In genomic region chr9:100459963-100460362, GRCh38 we compare ENCODE assay signal across 18 cellular contexts. TPM values are rescaled to one million over a fixed set of nuclear protein-coding genes. Genes with fewer than 3 reads are reported as not detected.
DNase-seq lines count a peak whose midpoint lies in the region; ATAC-seq, FAIRE-seq and TF ChIP-seq lines count a peak whose summit lies in the region.
"Had no signal": no experiment of that assay in that cellular context is flagged by ENCODE, and none has a peak within 500 bp of the region (broad histone marks: within the 10 kb centered on the region; RNA-seq: fewer than 3 reads in every experiment).

No MANE protein-coding gene starts in this region.

- no peaks in the 10 kb centered on the region for H3F3A ChIP-seq in GM23338 (replicated peaks; ENCODE audit: low read depth)

- 0% methylated on average over 2 of the region's 2 CpGs for WGBS in K562 (ENCODE audit: insufficient coverage, low coverage, missing lambda C conversion rate)

- H3K27me3 Mint-ChIP-seq in GM23338 (ENCODE audit: insufficient read depth, low read depth, poor library complexity), result peaks cover 3% of the 10 kb centered on the region
- H3K27me3 Mint-ChIP-seq in activated CD4-positive, alpha-beta memory T cell treated with anti-CD3 and anti-CD28 coated beads for 36 hours, result no peaks in the 10 kb centered on the region
- H3K27me3 Mint-ChIP-seq: CD4-positive, alpha-beta memory T cell had no signal

- CTCF ChIA-PET in K562 (lab: Yijun Ruan, JAX; ENCODE audit: low intra/inter-chr PET ratio), result no interaction called here
- CTCF ChIA-PET in activated CD4-positive, alpha-beta memory T cell treated with anti-CD3 and anti-CD28 coated beads for 36 hours (lab: Charles Lee), result interaction anchor here (1.3 kb wide), 1 partner anchor 22 kb away, joined by 5 read pairs; no protein-coding TSS in a partner anchor

- H2AFZ ChIP-seq in GM23338 (no peak overlapping the region), K562 (ENCODE audit: low read depth, low read length) (no peak overlapping the region)
- H2AFZ ChIP-seq: GM23248 had no signal

- FAIRE-seq in K562 (lab: Jason Lieb, UNC), result no peak
- FAIRE-seq: GM12878, GM19239 had no signal

- no peaks in the 10 kb centered on the region for H3K9me2 ChIP-seq in GM23338 (ENCODE audit: insufficient read depth)

- H3K4me3 ChIP-seq in GM23338, result no peak overlapping the region
- no peak overlapping the region for H3K4me3 ChIP-seq in K562
- H3K4me3 ChIP-seq: GM12878, GM23248 had no signal

- H4K20me1 ChIP-seq in GM23338 (replicated peaks; ENCODE audit: insufficient read depth), result no peaks in the 10 kb centered on the region
- no peaks in the 10 kb centered on the region; the same call in 1 of the 2 replicates for H4K20me1 ChIP-seq in K562 (replicated peaks; ENCODE audit: control insufficient read depth, insufficient read depth, low read length)

- peaks cover 14% of the 10 kb centered on the region for H3K4me1 Mint-ChIP-seq in GM23338
- H3K4me1 Mint-ChIP-seq in activated CD4-positive, alpha-beta memory T cell treated with anti-CD3 and anti-CD28 coated beads for 36 hours (ENCODE audit: low read depth), result no peaks in the 10 kb centered on the region

- no peak for TF ChIP-seq POLR2A in K562 (conservative IDR thresholded peaks at IDR 0.05)

- H3K9me3 ChIP-seq in K562 (replicated peaks; ENCODE audit: control insufficient read depth, insufficient read depth, low read depth, low read length), result no peaks in the 10 kb centered on the region

- no peak overlapping the region for H3K9ac ChIP-seq in K562 (ENCODE audit: insufficient read depth in 1 of 2, low read depth in 2 of 2, low read length in 2 of 2)
- H3K9ac ChIP-seq: GM23248 had no signal

- ATAC-seq in GM23338 (0 out of 3 replicates have a peak, but pooled peaks have one; percentile 26), K562 (no peak), HG03039 (IDR thresholded peaks at IDR 0.05; ENCODE audit: unreplicated experiment) (no peak)
- ATAC-seq: GM12878, HCT116 had no signal

- no peak for TF ChIP-seq RAD21 in K562 (CRISPR knock-in tag; conservative IDR thresholded peaks at IDR 0.05 in 1 of 2, IDR thresholded peaks at IDR 0.05 in 1 of 2)

- DNase-seq in EH (ENCODE audit: low read depth), result peak; percentile 6
- DNase-seq in GM23338 (ENCODE audit: low spot score), result no peak
- peak; percentile 27 for DNase-seq in MV-4-11 (lab: John Stamatoyannopoulos, UW)
- no peak for DNase-seq in K562 (ENCODE audit: extremely low read depth in 1 of 4, low spot score in 3 of 4)
- DNase-seq in activated CD4-positive, alpha-beta memory T cell treated with anti-CD3 and anti-CD28 coated beads for 36 hours, result no peak
- DNase-seq: C1 segment of cervical spinal cord; Calu3; CD4-positive, alpha-beta memory T cell; COR-L47; DND-41; EL; GDM1; GM23248; H9 had no signal

- H3K79me2 ChIP-seq in GM23338 (replicated peaks; ENCODE audit: insufficient read depth) (no peaks in the 10 kb centered on the region), K562 (ENCODE audit: control insufficient read depth, insufficient read depth, low read length) (no peaks in the 10 kb centered on the region)

- in situ Hi-C loops in K562 (cut with MboI), result no loop called here

- no peak for TF ChIP-seq EP300 in K562 (IDR thresholded peaks at IDR 0.05; ENCODE audit: low read length)

- TF ChIP-seq CTCF in GM23338 (conservative IDR thresholded peaks at IDR 0.05; ENCODE audit: low read depth in 2 of 2), result no peak
- TF ChIP-seq CTCF in K562 (IDR thresholded peaks at IDR 0.05 in 2 of 3, conservative IDR thresholded peaks at IDR 0.05 in 1 of 3; ENCODE audit: insufficient read depth in 2 of 3, low read depth in 1 of 3, low read length in 3 of 3), result no peak

- H3K4me2 ChIP-seq in GM23338, result no peak overlapping the region
- no peak overlapping the region for H3K4me2 ChIP-seq in K562 (ENCODE audit: insufficient read depth, low read length)

- H3K4me1 ChIP-seq in GM23338 (ENCODE audit: insufficient read depth), result peaks cover 6% of the 10 kb centered on the region; the same call in 1 of the 2 replicates
- no peaks in the 10 kb centered on the region for H3K4me1 ChIP-seq in K562 (replicated peaks in 1 of 2; ENCODE audit: control insufficient read depth in 2 of 2, insufficient read depth in 2 of 2, low read length in 2 of 2)

- no peaks in the 10 kb centered on the region for H3K36me3 Mint-ChIP-seq in GM23338 (ENCODE audit: low read depth)
- H3K36me3 Mint-ChIP-seq in activated CD4-positive, alpha-beta memory T cell treated with anti-CD3 and anti-CD28 coated beads for 36 hours, result no peaks in the 10 kb centered on the region

- no peaks in the 10 kb centered on the region for H3K9me3 Mint-ChIP-seq in GM23338
- no peaks in the 10 kb centered on the region for H3K9me3 Mint-ChIP-seq in activated CD4-positive, alpha-beta memory T cell treated with anti-CD3 and anti-CD28 coated beads for 36 hours
- H3K9me3 Mint-ChIP-seq: CD4-positive, alpha-beta memory T cell; H9 had no signal

- no peak overlapping the region for H3K27ac Mint-ChIP-seq in GM23338
- H3K27ac Mint-ChIP-seq in activated CD4-positive, alpha-beta memory T cell treated with anti-CD3 and anti-CD28 coated beads for 36 hours, result no peak overlapping the region
- H3K27ac Mint-ChIP-seq: CD4-positive, alpha-beta memory T cell; H9 had no signal

- POLR2A ChIA-PET in K562 (lab: Yijun Ruan, JAX), result interaction anchor here (0.5 kb wide), 1 partner anchor 46 kb away, joined by 4 read pairs; no protein-coding TSS in a partner anchor
- POLR2A ChIA-PET in activated CD4-positive, alpha-beta memory T cell treated with anti-CD3 and anti-CD28 coated beads for 36 hours (lab: Charles Lee), result no interaction called here

- H3K4me3 Mint-ChIP-seq in GM23338, result no peak overlapping the region
- H3K4me3 Mint-ChIP-seq in activated CD4-positive, alpha-beta memory T cell treated with anti-CD3 and anti-CD28 coated beads for 36 hours, result no peak overlapping the region
- H3K4me3 Mint-ChIP-seq: CD4-positive, alpha-beta memory T cell; H9 had no signal

- H3K9me1 ChIP-seq in K562 (ENCODE audit: control insufficient read depth, insufficient read depth, low read length), result no peaks in the 10 kb centered on the region

- no TSS peak for BruUV-seq in K562 (replicated peaks; lab: Mats Ljungman, UMichigan)

- H3K27me3 ChIP-seq in GM23338 (ENCODE audit: insufficient read depth) (no peaks in the 10 kb centered on the region), K562 (ENCODE audit: control insufficient read depth in 2 of 2, insufficient read depth in 2 of 2, low read length in 2 of 2) (peaks cover 6 to 15% of the 10 kb centered on the region in 2 experiments; a peak in 4 of 5 replicates)

- H3K27ac ChIP-seq in GM23338 (ENCODE audit: low read depth), result no peak overlapping the region
- H3K27ac ChIP-seq in K562 (ENCODE audit: extremely low read depth, low read depth, low read length), result no peak overlapping the region
- H3K27ac ChIP-seq: GM23248 had no signal

- intact Hi-C loops in K562 (cut with micrococcal nuclease), result no loop called here
- intact Hi-C loops in activated CD4-positive, alpha-beta memory T cell treated with anti-CD3 and anti-CD28 coated beads for 36 hours (cut with micrococcal nuclease), result no loop called here

- H3K36me3 ChIP-seq in GM23338 (ENCODE audit: insufficient read depth) (no peaks in the 10 kb centered on the region), K562 (ENCODE audit: control insufficient read depth, insufficient read depth, low read length) (no peaks in the 10 kb centered on the region)

RNA-seq across cellular contexts. Expression of gene TMEFF1, which starts 13.0 kb away (rescaled TPM):
- total RNA-seq in GM23338 (2014; rRNA removed; shearing (Covaris generic)), result 75.8 and 85.2 TPM in 2 replicates
- polyA plus RNA-seq in GM23338 (2016; fragmentation: Nextera tagmentation; extraction: Ambion mirVana), result 6.6 and 12.8 TPM in 2 replicates
- total RNA-seq in K562 (2011; cell fraction: chromatin; rRNA removed; ENCODE audit: low replicate concordance), result 0.19 and 0.32 TPM in 2 replicates
- not detected in 2 replicates for total RNA-seq in K562 (2011; cell fraction: nucleolus; rRNA removed)
- 0.37 TPM in 1 of 2 replicates, not detected in the other for total RNA-seq in K562 (2011; cell fraction: nucleoplasm; rRNA removed)
- 0.49 and 0.59 TPM in 2 replicates for total RNA-seq in K562 (2014; rRNA removed)
- total RNA-seq in K562 (2014; rRNA removed; fragmentation: Illumina TruSeq; extraction: Trizol), result 0.11 TPM in 1 of 2 replicates, not detected in the other
- 0.07 TPM in 1 of 2 replicates, not detected in the other for total RNA-seq in K562 (2015; rRNA removed; fragmentation: Illumina TruSeq; extraction: Trizol)
- 0.83 and 1.1 TPM in 2 replicates for total RNA-seq in K562 (2021)
- polyA plus RNA-seq in K562 (2011; rRNA removed), result 0.04 and 0.08 TPM in 2 replicates
- 0.06 and 0.31 TPM in 2 replicates for polyA plus RNA-seq in K562 (2011; cell fraction: cytosol; rRNA removed)
- polyA plus RNA-seq in K562 (2011; cell fraction: nucleus; rRNA removed), result 0.06 and 0.28 TPM in 2 replicates
- polyA plus RNA-seq in K562 (2012), result 0.09 and 0.18 TPM in 2 replicates
- polyA plus RNA-seq in K562 (2014; fragmentation: Illumina TruSeq; extraction: Trizol), result 0.30 and 0.40 TPM in 2 replicates
- not detected for polyA plus RNA-seq in K562 (2014; fragmentation: Nextera tagmentation; extraction: Ambion mirVana)
- 0.11 and 0.28 TPM in 2 replicates for polyA plus RNA-seq in K562 (2014; rRNA removed)
- polyA minus RNA-seq in K562 (2011; rRNA and poly(A)+ RNA removed), result 0.18 TPM in 1 of 2 replicates, not detected in the other
- 0.48 and 1.0 TPM in 2 replicates for polyA minus RNA-seq in K562 (2011; cell fraction: cytosol; rRNA and poly(A)+ RNA removed)
- polyA minus RNA-seq in K562 (2011; cell fraction: nucleus; rRNA and poly(A)+ RNA removed), result 0.11 TPM in 1 of 2 replicates, not detected in the other
- total RNA-seq in activated CD4-positive, alpha-beta memory T cell treated with anti-CD3 and anti-CD28 coated beads for 36 hours, result under 1 TPM; 0.24 to 0.95 TPM
- total RNA-seq: CD4-positive, alpha-beta memory T cell had no signal
- polyA plus RNA-seq: CD4-positive, alpha-beta memory T cell had no signal

RNA-seq across cellular contexts. Expression of gene MSANTD3, which starts 33.0 kb away (rescaled TPM):
- total RNA-seq in GM23338 (2014; rRNA removed; shearing (Covaris generic)), result 30.6 and 34.5 TPM in 2 replicates
- polyA plus RNA-seq in GM23338 (2016; fragmentation: Nextera tagmentation; extraction: Ambion mirVana) (19.0 and 19.7 TPM in 2 replicates), K562 (2011; rRNA removed) (12.4 and 16.0 TPM in 2 replicates), K562 (2014; fragmentation: Illumina TruSeq; extraction: Trizol) (20.6 and 26.6 TPM in 2 replicates), K562 (2014; fragmentation: Nextera tagmentation; extraction: Ambion mirVana) (1 to 10 TPM; 9.4 to 9.6 TPM), K562 (2014; rRNA removed) (22.8 and 27.3 TPM in 2 replicates)
- 13.3 and 20.3 TPM in 2 replicates for total RNA-seq in K562 (2011; cell fraction: chromatin; rRNA removed; ENCODE audit: low replicate concordance)
- 6.3 and 7.0 TPM in 2 replicates for total RNA-seq in K562 (2011; cell fraction: nucleolus; rRNA removed)
- total RNA-seq in K562 (2011; cell fraction: nucleoplasm; rRNA removed), result 14.1 and 20.8 TPM in 2 replicates
- total RNA-seq in K562 (2014; rRNA removed) (25.8 and 28.7 TPM in 2 replicates), K562 (2014; rRNA removed; fragmentation: Illumina TruSeq; extraction: Trizol) (22.0 and 24.3 TPM in 2 replicates), K562 (2015; rRNA removed; fragmentation: Illumina TruSeq; extraction: Trizol) (24.0 and 24.6 TPM in 2 replicates), K562 (2021) (22.1 and 22.3 TPM in 2 replicates)
- 8.6 and 9.9 TPM in 2 replicates for polyA plus RNA-seq in K562 (2011; cell fraction: cytosol; rRNA removed)
- polyA plus RNA-seq in K562 (2011; cell fraction: nucleus; rRNA removed), result 8.3 and 8.9 TPM in 2 replicates
- 15.4 and 16.9 TPM in 2 replicates for polyA plus RNA-seq in K562 (2012)
- polyA minus RNA-seq in K562 (2011; rRNA and poly(A)+ RNA removed), result 16.3 TPM in 2 replicates
- 5.7 and 10.7 TPM in 2 replicates for polyA minus RNA-seq in K562 (2011; cell fraction: cytosol; rRNA and poly(A)+ RNA removed)
- 3.8 and 5.8 TPM in 2 replicates for polyA minus RNA-seq in K562 (2011; cell fraction: nucleus; rRNA and poly(A)+ RNA removed)
- 10 to 100 TPM; 16.3 to 18.3 TPM for total RNA-seq in activated CD4-positive, alpha-beta memory T cell treated with anti-CD3 and anti-CD28 coated beads for 36 hours

Comparison
In these comparisons a context has a peak if more than half of its experiments do, and no peak if none do; other contexts are left out.
1. DNase-seq: peak in EH (single experiment) and MV-4-11 (single experiment); none in GM23338 (single experiment), K562 (0 of 4) and activated CD4-positive, alpha-beta memory T cell treated with anti-CD3 and anti-CD28 coated beads for 36 hours (single experiment).
2. RNA of gene TMEFF1, which starts 13.0 kb away (total RNA-seq): 75.8 to 85.2 TPM in GM23338; 0.24 to 0.95 TPM in activated CD4-positive, alpha-beta memory T cell treated with anti-CD3 and anti-CD28 coated beads for 36 hours and 0.07 to 1.1 TPM in K562; every median in the first group is over 10 times any median in the second.